In the genomic region with DNA sequence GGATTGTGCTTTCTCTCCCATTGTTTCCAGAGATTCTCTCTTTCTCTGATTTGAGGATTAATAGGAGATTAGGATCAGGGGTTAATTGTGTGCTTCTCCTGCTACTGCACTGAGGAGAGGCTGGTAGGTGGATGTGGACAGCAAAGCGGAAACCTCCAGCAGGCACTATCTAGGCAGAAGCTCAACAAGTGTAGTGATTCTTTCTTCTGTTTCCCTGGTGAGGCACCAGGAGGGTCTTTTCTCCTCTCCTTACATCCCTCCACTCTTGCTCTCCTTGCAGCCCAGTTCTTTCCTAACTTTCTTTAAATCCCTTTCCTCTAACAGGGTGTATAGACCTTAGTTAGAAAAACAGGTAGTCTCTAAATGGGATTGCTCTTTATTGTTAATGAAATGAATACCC, we compare ENCODE assay signal across 19 cellular contexts. TPM values are rescaled to one million over a fixed set of nuclear protein-coding genes. Genes with fewer than 3 reads are reported as not detected.
DNase-seq lines count a peak whose midpoint lies in the region; ATAC-seq and TF ChIP-seq lines count a peak whose summit lies in the region.
"Had no signal": no experiment of that assay in that cellular context is flagged by ENCODE, and none has a peak within 500 bp of the region (broad histone marks: within the 10 kb centered on the region; RNA-seq: fewer than 3 reads in every experiment).

No MANE protein-coding gene starts in this region.

- H3K27me3 Mint-ChIP-seq in activated T-cell treated with anti-CD3 and anti-CD28 coated beads, Interleukin-2, amount 50 U/mL, for 4 hours (ENCODE audit: low read depth), result peaks cover 24% of the 10 kb centered on the region
- H3K27me3 Mint-ChIP-seq in activated T-cell treated with anti-CD3 and anti-CD28 coated beads, Interleukin-2, amount 50 U/mL, for 72 hours (ENCODE audit: low read depth), result peaks cover 49% of the 10 kb centered on the region
- H3K27me3 Mint-ChIP-seq in natural killer cell (ENCODE audit: low read depth in 2 of 2), result no peaks in the 10 kb centered on the region

- H3K4me1 ChIP-seq in adrenal gland (replicated peaks in 1 of 2) (peaks cover 23 to 41% of the 10 kb centered on the region in 2 donors), tibial artery (peaks cover 0 to 25% (median 14%) of the 10 kb centered on the region in 4 donors)

- peak overlapping the region in 1 of 4 donors; percentile 7 for H3K4me3 ChIP-seq in adrenal gland
- peak overlapping the region in 1 of 2 donors; percentile 99 for H3K4me3 ChIP-seq in tibial artery
- H3K4me3 ChIP-seq: BLaER1 treated with 17β-estradiol and CSF1 and Interleukin-3, amounts not matched to agents 10 nM and 100 nM had no signal

- ATAC-seq in activated T-cell treated with anti-CD3 and anti-CD28 coated beads, Interleukin-2, amount 50 U/mL, for 4 hours, result no peak
- no peak for ATAC-seq in activated T-cell treated with anti-CD3 and anti-CD28 coated beads, Interleukin-2, amount 50 U/mL, for 72 hours (replicated peaks in 1 of 2)
- no peak for ATAC-seq in natural killer cell
- ATAC-seq: effector memory CD8-positive, alpha-beta T cell; Panc1; SK-N-SH treated with all-trans-retinoic acid at 6 μM for 48 hours had no signal

- no peaks in the 10 kb centered on the region for H3K36me3 Mint-ChIP-seq in activated T-cell treated with anti-CD3 and anti-CD28 coated beads, Interleukin-2, amount 50 U/mL, for 4 hours (ENCODE audit: insufficient read depth)
- H3K36me3 Mint-ChIP-seq in activated T-cell treated with anti-CD3 and anti-CD28 coated beads, Interleukin-2, amount 50 U/mL, for 72 hours (ENCODE audit: insufficient read depth in 2 of 2), result peaks cover 0 to 4% of the 10 kb centered on the region in 2 donors
- no peaks in the 10 kb centered on the region for H3K36me3 Mint-ChIP-seq in natural killer cell

- H3K36me3 ChIP-seq in adrenal gland (replicated peaks in 1 of 2) (no peaks in the 10 kb centered on the region), tibial artery (peaks cover 18 to 25% (median 23%) of the 10 kb centered on the region in 3 donors)
- H3K36me3 ChIP-seq: BLaER1 treated with 17β-estradiol and CSF1 and Interleukin-3, amounts not matched to agents 10 nM and 100 nM; left lung; suprapubic skin had no signal

- intact Hi-C loops in adrenal gland (cut with DNase I), result loop anchor here in 1 of 2 donors (5.0 kb wide), 1 partner anchor 200 kb away; no protein-coding TSS in a partner anchor
- intact Hi-C loops in natural killer cell (cut with micrococcal nuclease), result no loop called here
- intact Hi-C loops in tibial artery (cut with DNase I; ENCODE audit: low total_unique reads), result loop anchor here (5.0 kb wide), 1 partner anchor 65 kb away; no protein-coding TSS in a partner anchor

- H3K4me3 Mint-ChIP-seq in activated T-cell treated with anti-CD3 and anti-CD28 coated beads, Interleukin-2, amount 50 U/mL, for 4 hours, result peak overlapping the region; percentile 14
- H3K4me3 Mint-ChIP-seq in activated T-cell treated with anti-CD3 and anti-CD28 coated beads, Interleukin-2, amount 50 U/mL, for 72 hours, result no peak overlapping the region
- peak overlapping the region; percentile 69 for H3K4me3 Mint-ChIP-seq in natural killer cell

- peaks cover 3% of the 10 kb centered on the region for H3K4me1 Mint-ChIP-seq in activated T-cell treated with anti-CD3 and anti-CD28 coated beads, Interleukin-2, amount 50 U/mL, for 4 hours (ENCODE audit: low read depth)
- H3K4me1 Mint-ChIP-seq in activated T-cell treated with anti-CD3 and anti-CD28 coated beads, Interleukin-2, amount 50 U/mL, for 72 hours (ENCODE audit: low read depth), result no peaks in the 10 kb centered on the region
- H3K4me1 Mint-ChIP-seq in natural killer cell, result peaks cover 15 to 30% of the 10 kb centered on the region in 2 donors

- no peak for TF ChIP-seq POLR2A in adrenal gland (IDR thresholded peaks at IDR 0.05)

- H3K27me3 ChIP-seq in adrenal gland, result no peaks in the 10 kb centered on the region
- no peaks in the 10 kb centered on the region for H3K27me3 ChIP-seq in tibial artery
- H3K27me3 ChIP-seq: suprapubic skin had no signal

- no peaks in the 10 kb centered on the region for H3K9me3 Mint-ChIP-seq in activated T-cell treated with anti-CD3 and anti-CD28 coated beads, Interleukin-2, amount 50 U/mL, for 4 hours
- H3K9me3 Mint-ChIP-seq in activated T-cell treated with anti-CD3 and anti-CD28 coated beads, Interleukin-2, amount 50 U/mL, for 72 hours, result no peaks in the 10 kb centered on the region
- H3K9me3 Mint-ChIP-seq in natural killer cell, result no peaks in the 10 kb centered on the region
- H3K9me3 Mint-ChIP-seq: effector memory CD8-positive, alpha-beta T cell had no signal

- H3K9me3 ChIP-seq in adrenal gland (replicated peaks in 1 of 3) (no peaks in the 10 kb centered on the region), tibial artery (no peaks in the 10 kb centered on the region)
- H3K9me3 ChIP-seq: left lung, suprapubic skin had no signal

- no peak for TF ChIP-seq CTCF in adrenal gland (IDR thresholded peaks at IDR 0.05)
- TF ChIP-seq CTCF in natural killer cell (IDR thresholded peaks at IDR 0.05), result no peak
- TF ChIP-seq CTCF in tibial artery (IDR thresholded peaks at IDR 0.05), result no peak

- WGBS in adrenal gland, 4 donors, result 73 to 100% (median 98%) methylated on average over 1 of the region's 1 CpG

- peak overlapping the region in 4 of 5 donors; percentile 16 to 99 (median 95) for H3K27ac ChIP-seq in adrenal gland
- peak overlapping the region; percentile 97 to 98 for H3K27ac ChIP-seq in tibial artery
- H3K27ac ChIP-seq: BLaER1 treated with 17β-estradiol and CSF1 and Interleukin-3, amounts not matched to agents 10 nM and 100 nM; suprapubic skin had no signal

- DNase-seq in activated T-cell treated with anti-CD3 and anti-CD28 coated beads, Interleukin-2, amount 50 U/mL, for 4 hours, result no peak
- DNase-seq in activated T-cell treated with anti-CD3 and anti-CD28 coated beads, Interleukin-2, amount 50 U/mL, for 72 hours, result no peak
- DNase-seq in adrenal gland (no peak), natural killer cell (no peak), tibial artery (no peak), germinal center (ENCODE audit: low spot score) (no peak), iPS-NIHi11 (ENCODE audit: low spot score) (no peak), T-helper 9 cell (no peak)
- DNase-seq: 8988T; activated T-cell treated with anti-CD3 and anti-CD28 coated beads for 4 hours; central memory CD4-positive, alpha-beta T cell; effector memory CD8-positive, alpha-beta T cell; MV-4-11; NCI-H2081 had no signal

- H3K27ac Mint-ChIP-seq in activated T-cell treated with anti-CD3 and anti-CD28 coated beads, Interleukin-2, amount 50 U/mL, for 72 hours, result no peak overlapping the region
- H3K27ac Mint-ChIP-seq in natural killer cell, result peak overlapping the region in 1 of 2 donors; percentile 18
- H3K27ac Mint-ChIP-seq: effector memory CD8-positive, alpha-beta T cell had no signal

RNA-seq across cellular contexts. Expression of a gene that starts 1.9 kb away (rescaled TPM):
- 1 to 10 TPM; 3.4 to 4.4 (median 4.1) TPM for total RNA-seq in activated T-cell treated with anti-CD3 and anti-CD28 coated beads, Interleukin-2, amount 50 U/mL, for 4 hours
- total RNA-seq in activated T-cell treated with anti-CD3 and anti-CD28 coated beads, Interleukin-2, amount 50 U/mL, for 72 hours, result 1 to 10 TPM; 3.3 to 4.0 TPM
- 100 to 1,000 TPM in 1 of 8 donors, 10 to 100 TPM in 7; 25.3 to 119 (median 68.6) TPM for total RNA-seq in adrenal gland
- polyA plus RNA-seq in adrenal gland, result 10 to 100 TPM; 16.0 to 36.0 (median 16.0) TPM
- total RNA-seq in natural killer cell, result 100 to 1,000 TPM; 104 to 224 (median 156) TPM

Comparison
In these comparisons a context has a peak if more than half of its experiments do, and no peak if none do; other contexts are left out.
1. H3K4me3 Mint-ChIP-seq: peak in activated T-cell treated with anti-CD3 and anti-CD28 coated beads, Interleukin-2, amount 50 U/mL, for 4 hours (single experiment) and natural killer cell (single experiment); none in activated T-cell treated with anti-CD3 and anti-CD28 coated beads, Interleukin-2, amount 50 U/mL, for 72 hours (0 of 2).
2. RNA of a gene that starts 1.9 kb away (total RNA-seq): 104 to 224 TPM in natural killer cell and 25.3 to 119 TPM in adrenal gland; 3.4 to 4.4 TPM in activated T-cell treated with anti-CD3 and anti-CD28 coated beads, Interleukin-2, amount 50 U/mL, for 4 hours and 3.3 to 4.0 TPM in activated T-cell treated with anti-CD3 and anti-CD28 coated beads, Interleukin-2, amount 50 U/mL, for 72 hours; every median in the first group is over 4 times any median in the second.